ENCODE assay signal across 1 cellular context in genomic region chr20:23043376-23043775, GRCh38.
TF ChIP-seq lines count a peak whose summit lies in the region.

No MANE protein-coding gene starts in this region.

TF ChIP-seq in K562, 482 proteins besides CTCF, POLR2A, EP300 and RAD21 (continued from another document):
- TF ChIP-seq CBFA2T2 (conservative IDR thresholded peaks at IDR 0.05) (peak; percentile 59), LEF1 (IDR thresholded peaks at IDR 0.05) (no peak), TAL1 (IDR thresholded peaks at IDR 0.05) (peak; percentile 42; the same call in 1 of the 2 replicates), MLX (CRISPR knock-in tag; conservative IDR thresholded peaks at IDR 0.05) (no peak), USF2 (CRISPR knock-in tag; IDR thresholded peaks at IDR 0.05) (peak; percentile 67), RCOR1 (IDR thresholded peaks at IDR 0.05; ENCODE audit: borderline replicate concordance in 1 of 2, low read depth in 2 of 2, low read length in 2 of 2) (0 out of 4 replicates have a peak, but pooled peaks of 1 of the 2 experiments have one; percentile 29), RAD51 (IDR thresholded peaks at IDR 0.05; ENCODE audit: borderline replicate concordance, low read depth) (peak; percentile 81)
